In genomic region chr18:61419763-61420162, GRCh38 we compare ENCODE assay signal across 31 cellular contexts.
"Had no signal": no experiment of that assay in that cellular context is flagged by ENCODE, and none has a peak within 500 bp of the region (broad histone marks: within the 10 kb centered on the region; RNA-seq: fewer than 3 reads in every experiment).

No MANE protein-coding gene starts in this region.

- H3K27ac Mint-ChIP-seq: naive thymus-derived CD8-positive, alpha-beta T cell; natural killer cell treated with Interleukin-12 subunit alpha and Interleukin-12 subunit beta and Interleukin-15 and Interleukin-18, amount 100 ng/mL, for 72 hours; nephron progenitor cell; progenitor cell of endocrine pancreas; stimulated activated memory B cell treated with anti-CD40 and anti-IgM and Interleukin-4, amounts not matched to agents 10 μg/mL and 1 μg/mL and 100 μg/mL, for 72 hours; stimulated activated naive CD8-positive, alpha-beta T cell treated with anti-CD3 and anti-CD28 coated beads, Interleukin-15, amount 100 ng/mL, for 72 hours had no signal

- H3K4me2 ChIP-seq: smooth muscle cell had no signal

- FAIRE-seq: urothelium cell line had no signal

- ATAC-seq: naive thymus-derived CD8-positive, alpha-beta T cell; natural killer cell treated with Interleukin-12 subunit alpha and Interleukin-12 subunit beta and Interleukin-15 and Interleukin-18, amount 100 ng/mL, for 72 hours; psoas muscle; right cardiac atrium; sciatic nerve; stimulated activated memory B cell treated with anti-CD40 and anti-IgM and Interleukin-4, amounts not matched to agents 10 μg/mL and 1 μg/mL and 100 μg/mL, for 72 hours; stimulated activated naive CD8-positive, alpha-beta T cell treated with anti-CD3 and anti-CD28 coated beads, Interleukin-15, amount 100 ng/mL, for 72 hours; stimulated activated naive CD8-positive, alpha-beta T cell treated with anti-CD3 and anti-CD28 coated beads, Interleukin-15, Interleukin-2, amounts not matched to agents 100 U/mL and 50 U/mL, for 24 hours had no signal

- H3K9me3 ChIP-seq: ovary, psoas muscle, spleen, thoracic aorta, thyroid gland, tibial nerve, upper lobe of left lung, vagina had no signal

- H3K4me1 Mint-ChIP-seq: naive thymus-derived CD8-positive, alpha-beta T cell; nephron progenitor cell; stimulated activated memory B cell treated with anti-CD40 and anti-IgM and Interleukin-4, amounts not matched to agents 10 μg/mL and 1 μg/mL and 100 μg/mL, for 72 hours; stimulated activated naive CD8-positive, alpha-beta T cell treated with anti-CD3 and anti-CD28 coated beads, Interleukin-15, amount 100 ng/mL, for 72 hours had no signal

- H3K79me2 ChIP-seq: parathyroid adenoma had no signal

- H3K27ac ChIP-seq: ovary, parathyroid adenoma, psoas muscle, skin epidermis, spleen, thoracic aorta, thyroid gland, tibial nerve, upper lobe of left lung, vagina had no signal

- H3K27me3 Mint-ChIP-seq: naive thymus-derived CD8-positive, alpha-beta T cell; natural killer cell treated with Interleukin-12 subunit alpha and Interleukin-12 subunit beta and Interleukin-15 and Interleukin-18, amount 100 ng/mL, for 72 hours; progenitor cell of endocrine pancreas; stimulated activated memory B cell treated with anti-CD40 and anti-IgM and Interleukin-4, amounts not matched to agents 10 μg/mL and 1 μg/mL and 100 μg/mL, for 72 hours; stimulated activated naive CD8-positive, alpha-beta T cell treated with anti-CD3 and anti-CD28 coated beads, Interleukin-15, amount 100 ng/mL, for 72 hours had no signal

- H3K9ac ChIP-seq: parathyroid adenoma had no signal

- H3K4me3 Mint-ChIP-seq: naive thymus-derived CD8-positive, alpha-beta T cell; natural killer cell treated with Interleukin-12 subunit alpha and Interleukin-12 subunit beta and Interleukin-15 and Interleukin-18, amount 100 ng/mL, for 72 hours; nephron progenitor cell; neural crest cell; stimulated activated memory B cell treated with anti-CD40 and anti-IgM and Interleukin-4, amounts not matched to agents 10 μg/mL and 1 μg/mL and 100 μg/mL, for 72 hours; stimulated activated naive CD8-positive, alpha-beta T cell treated with anti-CD3 and anti-CD28 coated beads, Interleukin-15, amount 100 ng/mL, for 72 hours had no signal

- H3K4me1 ChIP-seq: parathyroid adenoma, psoas muscle, spleen, thyroid gland, tibial nerve, upper lobe of left lung, vagina had no signal

- DNase-seq: naive thymus-derived CD8-positive, alpha-beta T cell; nephron progenitor cell; occipital lobe; ovary; posterior cingulate gyrus; psoas muscle; right cardiac atrium; spleen; stimulated activated CD4-positive, alpha-beta T cell treated with anti-CD3 and anti-CD28 coated beads, Interleukin-12 subunit alpha, Interleukin-12 subunit beta, amount 100 ng/mL, for 4 hours; stimulated activated CD4-positive, alpha-beta T cell treated with anti-CD3 and anti-CD28 coated beads, Interleukin-1b, Interleukin-23, amount 100 ng/mL, for 48 hours; stimulated activated CD4-positive, alpha-beta T cell treated with anti-CD3 and anti-CD28 coated beads, Interleukin-4, amount 100 ng/mL, for 1 hour; stimulated activated CD4-positive, alpha-beta T cell treated with anti-CD3 and anti-CD28 coated beads, Interleukin-4, amount 100 ng/mL, for 4 hours; stimulated activated CD8-positive, alpha-beta memory T cell treated with anti-CD3 and anti-CD28 coated beads, Interleukin-4, amount 100 ng/mL, for 48 hours; stimulated activated naive CD4-positive, alpha-beta T cell; stimulated activated naive CD8-positive, alpha-beta T cell treated with anti-CD3 and anti-CD28 coated beads, Interleukin-15, amount 100 ng/mL, for 72 hours; stimulated activated naive CD8-positive, alpha-beta T cell treated with anti-CD3 and anti-CD28 coated beads, Interleukin-15, Interleukin-2, amounts not matched to agents 100 U/mL and 50 U/mL, for 24 hours; thyroid gland; trophoblast cell; upper lobe of left lung had no signal

- H2AFZ ChIP-seq: parathyroid adenoma had no signal

- H3K36me3 Mint-ChIP-seq: naive thymus-derived CD8-positive, alpha-beta T cell; natural killer cell treated with Interleukin-12 subunit alpha and Interleukin-12 subunit beta and Interleukin-15 and Interleukin-18, amount 100 ng/mL, for 72 hours; stimulated activated memory B cell treated with anti-CD40 and anti-IgM and Interleukin-4, amounts not matched to agents 10 μg/mL and 1 μg/mL and 100 μg/mL, for 72 hours had no signal

- H3K9me3 Mint-ChIP-seq: natural killer cell treated with Interleukin-12 subunit alpha and Interleukin-12 subunit beta and Interleukin-15 and Interleukin-18, amount 100 ng/mL, for 72 hours; nephron progenitor cell; neural crest cell; stimulated activated naive CD8-positive, alpha-beta T cell treated with anti-CD3 and anti-CD28 coated beads, Interleukin-15, amount 100 ng/mL, for 72 hours had no signal

- H3K27me3 ChIP-seq: ovary, spleen, thyroid gland, tibial nerve, upper lobe of left lung, vagina had no signal

- H3K36me3 ChIP-seq: ovary, spleen, thoracic aorta, thyroid gland, tibial nerve, upper lobe of left lung, vagina had no signal

- H3K4me3 ChIP-seq: ovary, psoas muscle, skin epidermis, smooth muscle cell, spleen, thoracic aorta, thyroid gland, tibial nerve, upper lobe of left lung, vagina had no signal
